ENCODE assay signal across 1 cellular context in the genomic region with DNA sequence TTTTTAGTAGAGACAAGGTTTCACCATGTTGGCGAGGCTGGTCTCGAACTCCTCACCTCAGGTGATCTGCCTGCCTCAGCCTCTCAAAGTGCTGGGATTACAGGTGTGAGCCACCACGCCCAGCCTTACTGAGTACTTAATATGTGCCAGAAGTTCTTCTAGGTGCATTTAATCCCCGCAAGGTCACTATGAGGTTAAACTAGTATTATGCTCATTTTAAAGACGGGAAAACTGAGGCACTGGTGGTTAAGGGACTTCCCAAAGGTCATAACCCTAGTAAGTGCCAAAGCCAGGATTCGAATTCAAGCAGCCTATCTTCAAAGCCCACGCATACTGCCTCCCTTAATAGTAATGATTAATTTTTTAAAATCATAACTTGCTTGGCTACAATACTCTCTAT.
TF ChIP-seq lines count a peak whose summit lies in the region.

No MANE protein-coding gene starts in this region.

TF ChIP-seq in H1, 55 proteins besides CTCF, POLR2A, EP300 and RAD21:
- no peak for TF ChIP-seq SAP30 (IDR thresholded peaks at IDR 0.05; ENCODE audit: insufficient read depth, insufficient replicate concordance, low read length)
- no peak for TF ChIP-seq JUND (IDR thresholded peaks at IDR 0.05; ENCODE audit: low read length)
- TF ChIP-seq BACH1 (IDR thresholded peaks at IDR 0.05; ENCODE audit: low read length) = no peak
- no peak for TF ChIP-seq SP2 (IDR thresholded peaks at IDR 0.05; ENCODE audit: low read length)
- no peak for TF ChIP-seq NANOG (IDR thresholded peaks at IDR 0.05; ENCODE audit: insufficient read depth, low read depth, low read length, poor library complexity, severe bottlenecking)
- TF ChIP-seq CTBP2 (IDR thresholded peaks at IDR 0.05; ENCODE audit: borderline replicate concordance, insufficient read depth, insufficient read length, low read length) = no peak
- no peak for TF ChIP-seq NRF1 (IDR thresholded peaks at IDR 0.05; ENCODE audit: low read depth, low read length)
- TF ChIP-seq EZH2 (IDR thresholded peaks at IDR 0.05; ENCODE audit: low read depth, low read length, severe bottlenecking) = no peak
- TF ChIP-seq POLR2AphosphoS5 (IDR thresholded peaks at IDR 0.05; ENCODE audit: low read depth, low read length) = no peak
- TF ChIP-seq SRF (IDR thresholded peaks at IDR 0.05; ENCODE audit: low read depth, low read length) = no peak
- no peak for TF ChIP-seq CHD1 (IDR thresholded peaks at IDR 0.05; ENCODE audit: low read depth, low read length)
